14 cellular contexts compared by ENCODE assay signal in genomic region chr20:24337074-24337473, GRCh38.
DNase-seq lines count a peak whose midpoint lies in the region; ATAC-seq, FAIRE-seq and TF ChIP-seq lines count a peak whose summit lies in the region.
"Had no signal": no experiment of that assay in that cellular context is flagged by ENCODE, and none has a peak within 500 bp of the region (broad histone marks: within the 10 kb centered on the region; RNA-seq: fewer than 3 reads in every experiment).

No MANE protein-coding gene starts in this region.

- peak overlapping the region; percentile 40; the same call in 1 of the 2 replicates for H2AFZ ChIP-seq in PC-9

- H3K4me3 ChIP-seq in PC-9 = no peak overlapping the region
- H3K4me3 ChIP-seq: stomach had no signal

- no peaks in the 10 kb centered on the region for H3K9me2 ChIP-seq in PC-9 (ENCODE audit: insufficient read depth)

- no peaks in the 10 kb centered on the region for H3K9me3 ChIP-seq in PC-9 (ENCODE audit: insufficient read depth, low read depth)
- H3K9me3 ChIP-seq: stomach had no signal

- FAIRE-seq in D721Med (lab: Jason Lieb, UNC) = no peak
- FAIRE-seq: kidney had no signal

- in situ Hi-C loops in GM13977 (cut with MboI; ENCODE audit: low pct_unique_long_range_greater_than_20kb, low sequenced_read_pairs, unreplicated experiment) = no loop called here

- no peaks in the 10 kb centered on the region for H3K79me2 ChIP-seq in PC-9 (ENCODE audit: low read depth)

- CTCF ChIA-PET in PC-9 (lab: Charles Lee) = no interaction called here

- intact Hi-C loops in PC-9 (cut with micrococcal nuclease; ENCODE audit: unreplicated experiment) = no loop called here

- peaks cover 13% of the 10 kb centered on the region for H3F3A ChIP-seq in PC-9 (ENCODE audit: insufficient read depth, low read depth)

- no TSS peak for BruUV-seq in PC-9 (replicated peaks; lab: Mats Ljungman, UMichigan)

- peak overlapping the region; percentile 48 for H3K27ac ChIP-seq in PC-9
- peak overlapping the region; percentile 91 for H3K27ac ChIP-seq in epithelial cell of prostate
- H3K27ac ChIP-seq: stomach had no signal

- H3K36me3 ChIP-seq in PC-9 (ENCODE audit: low read depth) = no peaks in the 10 kb centered on the region
- H3K36me3 ChIP-seq: stomach had no signal

- no peak for ATAC-seq in omental fat pad (ENCODE audit: low FRiP score)
- ATAC-seq: activated naive CD8-positive, alpha-beta T cell treated with anti-CD3 and anti-CD28 coated beads, Interleukin-2, amount 50 U/mL, for 24 hours had no signal

- POLR2A ChIA-PET in PC-9 (lab: Charles Lee; ENCODE audit: unreplicated experiment) = no interaction called here

- H3K4me1 ChIP-seq in PC-9 (replicated peaks; ENCODE audit: insufficient read depth) = peaks cover 18% of the 10 kb centered on the region
- H3K4me1 ChIP-seq: stomach had no signal

- no peaks in the 10 kb centered on the region for H4K20me1 ChIP-seq in PC-9 (ENCODE audit: insufficient read depth)

- peak overlapping the region; percentile 64 for H3K4me2 ChIP-seq in PC-9

- no peak for TF ChIP-seq CTCF in PC-9 (conservative IDR thresholded peaks at IDR 0.05)
- no peak for TF ChIP-seq CTCF in omental fat pad (IDR thresholded peaks at IDR 0.05)
- no peak for TF ChIP-seq CTCF in GM13977 (IDR thresholded peaks at IDR 0.05; ENCODE audit: extremely low read depth, insufficient read depth, missing control alignments)
- TF ChIP-seq CTCF in D721Med (IDR thresholded peaks at IDR 0.05; ENCODE audit: insufficient read depth, missing control alignments) = no peak

- DNase-seq in AG08396 (ENCODE audit: low spot score) (peak; percentile 18), EL (peak; percentile 82), PC-9 (peak; percentile 14 to 72), epithelial cell of prostate (ENCODE audit: low read depth, low spot score) (peak; percentile 48), omental fat pad (ENCODE audit: low spot score) (no peak), GM13977 (ENCODE audit: low spot score) (no peak), D721Med (ENCODE audit: insufficient read length, low spot score) (no peak)
- no peak for DNase-seq in stimulated activated CD4-positive, alpha-beta T cell treated with anti-CD3 and anti-CD28 coated beads, Interleukin-12 subunit alpha, Interleukin-12 subunit beta, amount 100 ng/mL, for 4 hours
- DNase-seq: activated naive CD8-positive, alpha-beta T cell treated with anti-CD3 and anti-CD28 coated beads, Interleukin-2, amount 50 U/mL, for 24 hours; CD4-positive, alpha-beta T cell; KBM-7; kidney; NCI-H2029; stomach had no signal

- H3K27me3 ChIP-seq in PC-9 (ENCODE audit: insufficient read depth, low read depth) = no peaks in the 10 kb centered on the region
- H3K27me3 ChIP-seq: stomach had no signal

Comparison
In these comparisons a context has a peak if more than half of its experiments do, and no peak if none do; other contexts are left out.
1. DNase-seq: peak in AG08396 (single experiment), EL (single experiment), PC-9 (2 of 2) and epithelial cell of prostate (single experiment); none in omental fat pad (single experiment), stimulated activated CD4-positive, alpha-beta T cell treated with anti-CD3 and anti-CD28 coated beads, Interleukin-12 subunit alpha, Interleukin-12 subunit beta, amount 100 ng/mL, for 4 hours (single experiment), GM13977 (single experiment) and D721Med (single experiment).